ENCODE assay signal across 1 cellular context in the genomic region with DNA sequence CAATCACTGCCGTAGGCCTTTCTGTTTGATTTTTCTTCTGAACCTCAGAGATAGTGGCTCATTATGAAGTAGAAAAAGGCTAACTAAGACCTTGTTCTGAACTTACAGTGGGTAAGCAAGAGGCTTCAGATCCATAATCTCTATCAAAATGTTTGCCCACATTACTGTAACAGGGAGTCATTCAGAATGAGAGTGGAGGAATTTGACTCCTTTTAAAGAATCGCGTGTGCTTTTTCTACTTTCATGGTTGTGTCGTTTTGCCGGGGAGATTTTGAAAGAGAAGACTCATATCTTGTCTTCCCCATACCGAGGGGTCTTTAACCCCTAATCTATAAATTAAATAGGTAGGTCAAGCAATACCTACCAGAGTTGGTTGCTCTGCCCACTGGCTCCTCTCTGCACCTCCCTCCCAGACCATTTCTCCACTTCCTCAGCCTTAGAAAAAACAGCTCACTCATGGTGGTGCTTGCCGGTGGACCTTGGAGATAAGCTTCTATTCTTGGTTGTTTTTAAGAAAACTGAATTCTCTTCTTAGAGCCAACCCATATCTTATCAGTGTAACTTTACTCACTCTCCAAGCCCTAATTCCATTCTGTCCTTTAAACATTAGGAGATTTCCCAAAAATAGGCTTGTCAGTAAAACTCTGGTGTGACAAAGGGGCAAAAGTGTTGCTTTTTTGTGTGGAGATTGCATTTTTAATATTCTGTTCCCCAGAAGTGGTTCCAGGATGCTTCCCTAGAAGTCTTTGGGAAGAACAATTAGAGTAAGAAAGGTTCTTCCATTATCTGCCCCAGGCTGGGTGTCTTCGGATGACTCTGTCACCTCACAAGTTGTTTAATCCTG.
TF ChIP-seq lines count a peak whose summit lies in the region.

No MANE protein-coding gene starts in this region.

TF ChIP-seq in WTC11, 78 proteins besides CTCF, POLR2A, EP300 and RAD21 (continued from another document):
- TF ChIP-seq, protein P1, sequence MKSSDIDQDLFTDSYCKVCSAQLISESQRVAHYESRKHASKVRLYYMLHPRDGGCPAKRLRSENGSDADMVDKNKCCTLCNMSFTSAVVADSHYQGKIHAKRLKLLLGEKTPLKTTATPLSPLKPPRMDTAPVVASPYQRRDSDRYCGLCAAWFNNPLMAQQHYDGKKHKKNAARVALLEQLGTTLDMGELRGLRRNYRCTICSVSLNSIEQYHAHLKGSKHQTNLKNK (CRISPR knock-in tag; IDR thresholded peaks at IDR 0.05), result no peak
- no peak for TF ChIP-seq MYBL2 (CRISPR knock-in tag; IDR thresholded peaks at IDR 0.05)
- TF ChIP-seq, protein P2, sequence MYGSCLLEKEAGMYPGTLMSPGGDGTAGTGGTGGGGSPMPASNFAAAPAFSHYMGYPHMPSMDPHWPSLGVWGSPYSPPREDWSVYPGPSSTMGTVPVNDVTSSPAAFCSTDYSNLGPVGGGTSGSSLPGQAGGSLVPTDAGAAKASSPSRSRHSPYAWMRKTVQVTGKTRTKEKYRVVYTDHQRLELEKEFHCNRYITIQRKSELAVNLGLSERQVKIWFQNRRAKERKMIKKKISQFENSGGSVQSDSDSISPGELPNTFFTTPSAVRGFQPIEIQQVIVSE (CRISPR knock-in tag; IDR thresholded peaks at IDR 0.05; ENCODE audit: borderline replicate concordance), result no peak
- no peak for TF ChIP-seq GABPB1 (CRISPR knock-in tag; IDR thresholded peaks at IDR 0.05)
- TF ChIP-seq, protein P3, sequence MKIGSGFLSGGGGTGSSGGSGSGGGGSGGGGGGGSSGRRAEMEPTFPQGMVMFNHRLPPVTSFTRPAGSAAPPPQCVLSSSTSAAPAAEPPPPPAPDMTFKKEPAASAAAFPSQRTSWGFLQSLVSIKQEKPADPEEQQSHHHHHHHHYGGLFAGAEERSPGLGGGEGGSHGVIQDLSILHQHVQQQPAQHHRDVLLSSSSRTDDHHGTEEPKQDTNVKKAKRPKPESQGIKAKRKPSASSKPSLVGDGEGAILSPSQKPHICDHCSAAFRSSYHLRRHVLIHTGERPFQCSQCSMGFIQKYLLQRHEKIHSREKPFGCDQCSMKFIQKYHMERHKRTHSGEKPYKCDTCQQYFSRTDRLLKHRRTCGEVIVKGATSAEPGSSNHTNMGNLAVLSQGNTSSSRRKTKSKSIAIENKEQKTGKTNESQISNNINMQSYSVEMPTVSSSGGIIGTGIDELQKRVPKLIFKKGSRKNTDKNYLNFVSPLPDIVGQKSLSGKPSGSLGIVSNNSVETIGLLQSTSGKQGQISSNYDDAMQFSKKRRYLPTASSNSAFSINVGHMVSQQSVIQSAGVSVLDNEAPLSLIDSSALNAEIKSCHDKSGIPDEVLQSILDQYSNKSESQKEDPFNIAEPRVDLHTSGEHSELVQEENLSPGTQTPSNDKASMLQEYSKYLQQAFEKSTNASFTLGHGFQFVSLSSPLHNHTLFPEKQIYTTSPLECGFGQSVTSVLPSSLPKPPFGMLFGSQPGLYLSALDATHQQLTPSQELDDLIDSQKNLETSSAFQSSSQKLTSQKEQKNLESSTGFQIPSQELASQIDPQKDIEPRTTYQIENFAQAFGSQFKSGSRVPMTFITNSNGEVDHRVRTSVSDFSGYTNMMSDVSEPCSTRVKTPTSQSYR (CRISPR knock-in tag; IDR thresholded peaks at IDR 0.05), result no peak
- TF ChIP-seq SP1 (CRISPR knock-in tag; conservative IDR thresholded peaks at IDR 0.05), result no peak
- TF ChIP-seq TEAD4 (CRISPR knock-in tag; IDR thresholded peaks at IDR 0.05), result no peak
- TF ChIP-seq TP53 (CRISPR knock-in tag; IDR thresholded peaks at IDR 0.05), result no peak
- TF ChIP-seq, protein P4, sequence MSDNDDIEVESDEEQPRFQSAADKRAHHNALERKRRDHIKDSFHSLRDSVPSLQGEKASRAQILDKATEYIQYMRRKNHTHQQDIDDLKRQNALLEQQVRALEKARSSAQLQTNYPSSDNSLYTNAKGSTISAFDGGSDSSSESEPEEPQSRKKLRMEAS (CRISPR knock-in tag; IDR thresholded peaks at IDR 0.05), result no peak
- TF ChIP-seq ZNF416 (CRISPR knock-in tag; IDR thresholded peaks at IDR 0.05), result no peak
- TF ChIP-seq JUN (CRISPR knock-in tag; IDR thresholded peaks at IDR 0.05), result no peak
- TF ChIP-seq NFATC4 (CRISPR knock-in tag; IDR thresholded peaks at IDR 0.05), result no peak
TF ChIP-seq in WTC11: peak in this region for 0.
